ENCODE assay signal across 8 cellular contexts in genomic region chr1:74733616-74734484, GRCh38. TPM values are rescaled to one million over a fixed set of nuclear protein-coding genes. Genes with fewer than 3 reads are reported as not detected.
DNase-seq lines count a peak whose midpoint lies in the region; ATAC-seq and TF ChIP-seq lines count a peak whose summit lies in the region.

No MANE protein-coding gene starts in this region.

- DNase-seq in D341Med (ENCODE audit: low spot score) (peak; percentile 55), NCI-H345 (lab: John Stamatoyannopoulos, UW) (peak; percentile 77), epithelial cell of prostate (ENCODE audit: low read depth, low spot score) (peak; percentile 27), middle frontal gyrus (ENCODE audit: extremely low spot score, low spot score) (peak; percentile 54), transverse colon (peak; percentile 15)
- peak; percentile 34 for DNase-seq in activated CD4-positive, alpha-beta T cell treated with anti-CD3 and anti-CD28 coated beads for 48 hours

- ATAC-seq in GM19438 (IDR thresholded peaks at IDR 0.05; ENCODE audit: low read depth, unreplicated experiment) (peak; percentile 45), HG03460 (IDR thresholded peaks at IDR 0.05; ENCODE audit: unreplicated experiment) (peak; percentile 44)

- WGBS in transverse colon (ENCODE audit: low coverage in 1 of 2), 2 donors, result 18 to 27% methylated on average over 11 of the region's 11 CpGs

- no peak for TF ChIP-seq POLR2A in transverse colon (IDR thresholded peaks at IDR 0.05)

- peaks cover 0 to 11% (median 0%) of the 10 kb centered on the region in 4 donors for H3K36me3 ChIP-seq in transverse colon

- peak overlapping the region; percentile 51 to 93 (median 70) for H3K4me3 ChIP-seq in transverse colon

- in situ Hi-C loops in transverse colon (cut with MboI; ENCODE audit: low pct_ligation_motif_present in 1 of 4, low pct_unique_long_range_greater_than_20kb in 1 of 4, low sequenced_read_pairs in 3 of 4), result no loop called here

- H3K4me1 ChIP-seq in transverse colon, result peaks cover 15 to 29% (median 23%) of the 10 kb centered on the region in 4 donors

- TF ChIP-seq EP300 in transverse colon (IDR thresholded peaks at IDR 0.05; ENCODE audit: low read depth), result no peak

- TF ChIP-seq CTCF in transverse colon (IDR thresholded peaks at IDR 0.05), result peak; percentile 57 to 77 (median 67)

- intact Hi-C loops in transverse colon (cut with DNase I; ENCODE audit: low total_unique reads), result no loop called here

- H3K27ac ChIP-seq in epithelial cell of prostate (peak overlapping the region; percentile 85), transverse colon (peak overlapping the region; percentile 84 to 94 (median 92))

- H3K9me3 ChIP-seq in transverse colon, result no peaks in the 10 kb centered on the region

- no peaks in the 10 kb centered on the region for H3K27me3 ChIP-seq in transverse colon

RNA-seq across cellular contexts. Expression of gene TYW3, which starts 0.9 kb away (rescaled TPM):
- 10 to 100 TPM in 1 of 4 donors, 1 to 10 TPM in 2, under 1 TPM in 1; 0.80 to 11.2 (median 8.3) TPM for total RNA-seq in transverse colon

RNA-seq across cellular contexts. Expression of gene CRYZ, which starts 1.0 kb away (rescaled TPM):
- total RNA-seq in transverse colon, result 10 to 100 TPM in 3 of 4 donors, 1 to 10 TPM in 1; 1.5 to 22.7 (median 14.0) TPM

Comparison
In these comparisons a context has a peak if more than half of its experiments do, and no peak if none do; other contexts are left out.
1. Peak in every context shown above with its lines: DNase-seq, ATAC-seq, H3K4me3 ChIP-seq and H3K27ac ChIP-seq.
2. DNase-seq: peak in every context shown above with its lines; median percentile 77 in NCI-H345; 55 in D341Med; 54 in middle frontal gyrus; 34 in activated CD4-positive, alpha-beta T cell treated with anti-CD3 and anti-CD28 coated beads for 48 hours; 27 in epithelial cell of prostate; 15 in transverse colon.